ENCODE assay signal across 8 cellular contexts in genomic region chr16:71883849-71884638, GRCh38. TPM values are rescaled to one million over a fixed set of nuclear protein-coding genes. Genes with fewer than 3 reads are reported as not detected.
DNase-seq lines count a peak whose midpoint lies in the region; ATAC-seq and TF ChIP-seq lines count a peak whose summit lies in the region.

A gene with protein sequence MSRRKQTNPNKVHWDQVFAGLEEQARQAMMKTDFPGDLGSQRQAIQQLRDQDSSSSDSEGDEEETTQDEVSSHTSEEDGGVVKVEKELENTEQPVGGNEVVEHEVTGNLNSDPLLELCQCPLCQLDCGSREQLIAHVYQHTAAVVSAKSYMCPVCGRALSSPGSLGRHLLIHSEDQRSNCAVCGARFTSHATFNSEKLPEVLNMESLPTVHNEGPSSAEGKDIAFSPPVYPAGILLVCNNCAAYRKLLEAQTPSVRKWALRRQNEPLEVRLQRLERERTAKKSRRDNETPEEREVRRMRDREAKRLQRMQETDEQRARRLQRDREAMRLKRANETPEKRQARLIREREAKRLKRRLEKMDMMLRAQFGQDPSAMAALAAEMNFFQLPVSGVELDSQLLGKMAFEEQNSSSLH (minus strand): TSS chr16:71884182. CDS start chr16:71879946, 4,236 bp downstream.

- H3K27me3 Mint-ChIP-seq in activated CD4-positive, alpha-beta T cell treated with anti-CD3 and anti-CD28 coated beads, Interleukin-2, amount 10 ng/mL, durations not matched to agents 7 days and 5 days = peaks cover 15% of the 10 kb centered on the region
- peaks cover 5% of the 10 kb centered on the region for H3K27me3 Mint-ChIP-seq in dendritic cell treated with granulocyte-macrophage colony-stimulating factor and Interleukin-4, amounts not matched to agents 40 ng/mL and 50 ng/mL, for 4 days

- no peaks in the 10 kb centered on the region for H3K79me2 ChIP-seq in ACC112 (ENCODE audit: control insufficient read depth, insufficient read depth, low read length, unreplicated experiment)

- CTCF ChIA-PET in activated CD4-positive, alpha-beta T cell treated with anti-CD3 and anti-CD28 coated beads, Interleukin-2, amount 10 ng/mL, durations not matched to agents 7 days and 5 days (lab: Charles Lee) = interaction anchor here (0.6 to 4.2 kb wide), 22 partner anchors 10 to 215 kb away, joined by 3 to 55 read pairs (median 4); partner anchors contain the start of genes AP1G1 and IST1

- peaks cover 18% of the 10 kb centered on the region for H3K36me3 Mint-ChIP-seq in activated CD4-positive, alpha-beta T cell treated with anti-CD3 and anti-CD28 coated beads, Interleukin-2, amount 10 ng/mL, durations not matched to agents 7 days and 5 days (ENCODE audit: low read depth)
- H3K36me3 Mint-ChIP-seq in dendritic cell treated with granulocyte-macrophage colony-stimulating factor and Interleukin-4, amounts not matched to agents 40 ng/mL and 50 ng/mL, for 4 days (ENCODE audit: low read depth) = peaks cover 16% of the 10 kb centered on the region

- no peaks in the 10 kb centered on the region for H3K27me3 ChIP-seq in ACC112 (ENCODE audit: insufficient read depth, low read length)
- no peaks in the 10 kb centered on the region for H3K27me3 ChIP-seq in left lung

- peak within 1 kb of the TSS; percentile 96 for H3K4me3 Mint-ChIP-seq in activated CD4-positive, alpha-beta T cell treated with anti-CD3 and anti-CD28 coated beads, Interleukin-2, amount 10 ng/mL, durations not matched to agents 7 days and 5 days
- H3K4me3 Mint-ChIP-seq in dendritic cell treated with granulocyte-macrophage colony-stimulating factor and Interleukin-4, amounts not matched to agents 40 ng/mL and 50 ng/mL, for 4 days = peak within 1 kb of the TSS; percentile 99

- peak within 1 kb of the TSS; percentile 91 for H2AFZ ChIP-seq in ACC112 (ENCODE audit: low read length, unreplicated experiment)

- peak within 1 kb of the TSS; percentile 95 for H3K4me3 ChIP-seq in ACC112 (ENCODE audit: low read depth, low read length)
- H3K4me3 ChIP-seq in left lung = peak within 1 kb of the TSS; percentile 91 to 97

- intact Hi-C loops in dendritic cell treated with granulocyte-macrophage colony-stimulating factor and Interleukin-4, amounts not matched to agents 40 ng/mL and 50 ng/mL, for 4 days (cut with micrococcal nuclease) = loop anchor here (1.0 to 10.0 kb wide), 5 partner anchors 11 to 211 kb away; partner anchors contain the start of genes AP1G1, ATXN1L, DHX38 and IST1
- intact Hi-C loops in left lung (cut with DNase I) = no loop called here

- H3K9me3 Mint-ChIP-seq in activated CD4-positive, alpha-beta T cell treated with anti-CD3 and anti-CD28 coated beads, Interleukin-2, amount 10 ng/mL, durations not matched to agents 7 days and 5 days = no peaks in the 10 kb centered on the region
- H3K9me3 Mint-ChIP-seq in dendritic cell treated with granulocyte-macrophage colony-stimulating factor and Interleukin-4, amounts not matched to agents 40 ng/mL and 50 ng/mL, for 4 days = no peaks in the 10 kb centered on the region

- peak; percentile 40 for ATAC-seq in GM18861 (IDR thresholded peaks at IDR 0.05; ENCODE audit: unreplicated experiment)
- ATAC-seq in HG03066 (IDR thresholded peaks at IDR 0.05; ENCODE audit: low read depth, unreplicated experiment) = peak; percentile 45
- peak; percentile 92 for ATAC-seq in left lung

- H3K9me3 ChIP-seq in left lung = no peaks in the 10 kb centered on the region

- peaks cover 2% of the 10 kb centered on the region for H3K4me1 ChIP-seq in ACC112 (ENCODE audit: control insufficient read depth, insufficient read depth, low read length, unreplicated experiment)
- H3K4me1 ChIP-seq in left lung = peaks cover 0 to 48% of the 10 kb centered on the region in 2 donors

- H3K27ac Mint-ChIP-seq in activated CD4-positive, alpha-beta T cell treated with anti-CD3 and anti-CD28 coated beads, Interleukin-2, amount 10 ng/mL, durations not matched to agents 7 days and 5 days = peak within 1 kb of the TSS; percentile 95
- peak within 1 kb of the TSS; percentile 95 for H3K27ac Mint-ChIP-seq in dendritic cell treated with granulocyte-macrophage colony-stimulating factor and Interleukin-4, amounts not matched to agents 40 ng/mL and 50 ng/mL, for 4 days

- peaks cover 51% of the 10 kb centered on the region for H3K4me1 Mint-ChIP-seq in activated CD4-positive, alpha-beta T cell treated with anti-CD3 and anti-CD28 coated beads, Interleukin-2, amount 10 ng/mL, durations not matched to agents 7 days and 5 days
- peaks cover 47% of the 10 kb centered on the region for H3K4me1 Mint-ChIP-seq in dendritic cell treated with granulocyte-macrophage colony-stimulating factor and Interleukin-4, amounts not matched to agents 40 ng/mL and 50 ng/mL, for 4 days (ENCODE audit: low read depth)

- H3K27ac ChIP-seq in ACC112 (ENCODE audit: low read depth, low read length) = no peak within 1 kb of the TSS
- peak within 1 kb of the TSS; percentile 82 to 92 for H3K27ac ChIP-seq in left lung

- peak in 1 of 2 donors; percentile 32 for TF ChIP-seq CTCF in left lung (IDR thresholded peaks at IDR 0.05)

- H3K36me3 ChIP-seq in ACC112 (ENCODE audit: insufficient read depth, low read length) = no peaks in the 10 kb centered on the region
- peaks cover 0 to 3% of the 10 kb centered on the region in 2 donors for H3K36me3 ChIP-seq in left lung

- POLR2A ChIA-PET in activated CD4-positive, alpha-beta T cell treated with anti-CD3 and anti-CD28 coated beads, Interleukin-2, amount 10 ng/mL, durations not matched to agents 7 days and 5 days (lab: Charles Lee) = interaction anchor here (1.6 kb wide), 1 partner anchor 75 kb away, joined by 3 read pairs; the partner anchor contains the start of gene AP1G1

- DNase-seq in NCI-H446 treated with DMSO at 0.1 percent for 48 hours (lab: John Stamatoyannopoulos, UW) (peak; percentile 36), left lung (peak; percentile 78 to 95)
- peak; percentile 69 for DNase-seq in activated CD4-positive, alpha-beta T cell treated with anti-CD3 and anti-CD28 coated beads, Interleukin-2, amount 10 ng/mL, durations not matched to agents 7 days and 5 days
- DNase-seq in stimulated activated CD4-positive, alpha-beta T cell treated with anti-CD3 and anti-CD28 coated beads, Interleukin-2, amount 100 ng/mL, for 48 hours = peak; percentile 64 to 72

RNA-seq across cellular contexts. Expression of the gene that starts here (rescaled TPM):
- 1 to 10 TPM; 7.1 to 7.7 TPM for total RNA-seq in activated CD4-positive, alpha-beta T cell treated with anti-CD3 and anti-CD28 coated beads, Interleukin-2, amount 10 ng/mL, durations not matched to agents 7 days and 5 days
- total RNA-seq in left lung = 1 to 10 TPM; 5.3 to 6.6 TPM

Comparison
In these comparisons a context has a peak if more than half of its experiments do, and no peak if none do; other contexts are left out.
1. ATAC-seq: peak in every context shown above with its lines; median percentile 92 in left lung; 45 in HG03066; 40 in GM18861.
2. DNase-seq: peak in every context shown above with its lines; median percentile 86 in left lung; 69 in activated CD4-positive, alpha-beta T cell treated with anti-CD3 and anti-CD28 coated beads, Interleukin-2, amount 10 ng/mL, durations not matched to agents 7 days and 5 days; 68 in stimulated activated CD4-positive, alpha-beta T cell treated with anti-CD3 and anti-CD28 coated beads, Interleukin-2, amount 100 ng/mL, for 48 hours; 36 in NCI-H446 treated with DMSO at 0.1 percent for 48 hours.